Comparison of ENCODE assay signal across 18 cellular contexts in the genomic region with DNA sequence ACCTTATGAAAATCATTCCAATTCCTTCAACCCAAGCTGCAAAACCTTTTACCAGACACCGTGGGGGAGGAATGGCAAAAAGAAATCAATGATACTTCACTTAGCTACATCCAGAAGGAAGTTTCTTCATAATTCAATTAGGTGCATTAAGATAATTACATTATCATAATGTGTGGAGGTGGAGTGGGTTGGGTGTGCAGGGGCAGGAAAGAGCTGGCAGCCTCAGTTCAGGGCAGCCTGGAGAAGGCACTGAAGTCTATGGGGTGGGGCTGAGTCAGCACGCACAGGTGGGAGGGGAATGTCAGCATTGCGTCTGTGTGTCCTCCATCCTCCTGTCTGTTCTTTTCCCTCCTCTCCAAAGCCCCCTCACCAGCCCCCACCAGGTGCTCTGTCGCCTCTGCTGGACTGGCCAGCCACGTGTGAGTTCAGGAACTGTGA.
"Had no signal": no experiment of that assay in that cellular context is flagged by ENCODE, and none has a peak within 500 bp of the region (broad histone marks: within the 10 kb centered on the region; RNA-seq: fewer than 3 reads in every experiment).

No MANE protein-coding gene starts in this region.

- H3K4me3 ChIP-seq: ascending aorta, body of pancreas had no signal

- H3K4me3 Mint-ChIP-seq: activated CD8-positive, alpha-beta T cell treated with anti-CD3 and anti-CD28 coated beads, Interleukin-2, amount 10 ng/mL, durations not matched to agents 7 days and 5 days; activated naive CD8-positive, alpha-beta T cell treated with anti-CD3 and anti-CD28 coated beads, Interleukin-2, amount 50 U/mL, for 24 hours; T-helper 1 cell treated with Interleukin-12 subunit alpha and Interleukin-12 subunit beta and Interleukin-4 antibody, amounts not matched to agents 30 μg/mL and 1 μg/mL, for 36 hours; WTC11 had no signal

- H3K36me3 ChIP-seq: ascending aorta had no signal

- H3K27ac ChIP-seq: ascending aorta, body of pancreas had no signal

- H3K27me3 ChIP-seq: ascending aorta, body of pancreas had no signal

- DNase-seq: activated CD4-positive, alpha-beta T cell treated with anti-CD3 and anti-CD28 coated beads for 48 hours; activated CD4-positive, alpha-beta T cell treated with anti-CD3 and anti-CD28 coated beads, Interleukin-2, amount 50 U/mL, for 4 hours; activated CD4-positive, CD25-positive, alpha-beta regulatory T cell treated with anti-CD3 and anti-CD28 coated beads, Interleukin-2, amount 50 U/mL, for 72 hours; activated CD8-positive, alpha-beta memory T cell treated with anti-CD3 and anti-CD28 coated beads, Interleukin-2, amount 50 U/mL, for 48 hours; activated CD8-positive, alpha-beta T cell treated with anti-CD3 and anti-CD28 coated beads, Interleukin-2, amount 10 ng/mL, durations not matched to agents 7 days and 5 days; activated naive CD4-positive, alpha-beta T cell treated with Interleukin-2 at 50 U/mL for 16 hours; activated naive CD8-positive, alpha-beta T cell treated with anti-CD3 and anti-CD28 coated beads, Interleukin-2, amount 50 U/mL, for 24 hours; activated T-cell treated with anti-CD3 and anti-CD28 coated beads, Interleukin-2, amount 50 U/mL, for 1 hour; amniotic stem cell; body of pancreas; central memory CD4-positive, alpha-beta T cell; Kasumi-1; NCI-H187 treated with DMSO at 0.1 percent for 48 hours; NCI-H2081 treated with DMSO at 0.1 percent for 48 hours had no signal

- H3K36me3 Mint-ChIP-seq: WTC11 had no signal

- H3K9me3 ChIP-seq: ascending aorta, body of pancreas had no signal

- H3K27me3 Mint-ChIP-seq: activated naive CD8-positive, alpha-beta T cell treated with anti-CD3 and anti-CD28 coated beads, Interleukin-2, amount 50 U/mL, for 24 hours had no signal

- H3K4me1 ChIP-seq: ascending aorta, body of pancreas had no signal

- H3K27ac Mint-ChIP-seq: activated CD8-positive, alpha-beta T cell treated with anti-CD3 and anti-CD28 coated beads, Interleukin-2, amount 10 ng/mL, durations not matched to agents 7 days and 5 days; activated naive CD4-positive, alpha-beta T cell treated with anti-CD3 and anti-CD28 coated beads, Interleukin-2, amount 50 U/mL, for 72 hours; activated naive CD8-positive, alpha-beta T cell treated with anti-CD3 and anti-CD28 coated beads, Interleukin-2, amount 50 U/mL, for 24 hours; T-helper 1 cell treated with Interleukin-12 subunit alpha and Interleukin-12 subunit beta and Interleukin-4 antibody, amounts not matched to agents 30 μg/mL and 1 μg/mL, for 36 hours; WTC11 had no signal

- H3K9me3 Mint-ChIP-seq: WTC11 had no signal

- H3K4me1 Mint-ChIP-seq: activated naive CD8-positive, alpha-beta T cell treated with anti-CD3 and anti-CD28 coated beads, Interleukin-2, amount 50 U/mL, for 24 hours had no signal
